Comparison of ENCODE assay signal across 21 cellular contexts in the genomic region with DNA sequence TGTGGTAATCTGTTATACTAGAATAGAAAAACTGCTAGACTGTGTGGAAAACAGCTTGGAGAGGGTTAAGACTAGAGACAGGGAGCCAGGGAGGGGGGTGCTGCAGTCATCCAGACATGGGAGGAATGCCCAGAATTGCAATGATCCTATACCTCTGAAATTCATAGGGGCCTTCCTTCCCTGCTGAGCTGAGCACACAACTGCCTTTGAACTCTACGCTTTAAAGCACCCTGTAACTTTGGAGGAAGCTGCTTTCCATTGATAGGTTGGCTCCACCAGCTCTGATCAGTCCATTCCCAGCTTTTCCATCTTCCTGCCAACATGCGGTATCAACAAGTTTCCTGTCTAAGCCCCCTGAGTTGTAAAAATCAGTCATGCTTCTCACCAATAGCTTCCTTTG.
"Had no signal": no experiment of that assay in that cellular context is flagged by ENCODE, and none has a peak within 500 bp of the region (broad histone marks: within the 10 kb centered on the region; RNA-seq: fewer than 3 reads in every experiment).

No MANE protein-coding gene starts in this region.

- ATAC-seq: activated CD8-positive, alpha-beta T cell treated with anti-CD3 and anti-CD28 coated beads, Interleukin-2, amount 10 ng/mL, durations not matched to agents 7 days and 5 days; activated T-cell treated with anti-CD3 and anti-CD28 coated beads, Interleukin-2, amount 50 U/mL, for 4 hours; gastroesophageal sphincter; left ventricle myocardium superior; naive thymus-derived CD8-positive, alpha-beta T cell; pancreas; sciatic nerve; stimulated activated memory B cell treated with anti-CD40 and anti-IgM and Interleukin-4, amounts not matched to agents 10 μg/mL and 1 μg/mL and 100 μg/mL, for 72 hours; upper lobe of right lung had no signal

- DNase-seq: activated CD4-positive, alpha-beta T cell treated with anti-CD3 and anti-CD28 coated beads, Interleukin-2, amount 10 ng/mL, durations not matched to agents 7 days and 5 days; activated CD8-positive, alpha-beta T cell treated with anti-CD3 and anti-CD28 coated beads, Interleukin-2, amount 10 ng/mL, durations not matched to agents 7 days and 5 days; activated naive CD4-positive, alpha-beta T cell treated with anti-CD3 and anti-CD28 coated beads for 36 hours; activated T-cell treated with anti-CD3 and anti-CD28 coated beads, Interleukin-2, amount 50 U/mL, for 4 hours; anterior cingulate cortex; cortex of kidney; left ventricle myocardium superior; naive thymus-derived CD8-positive, alpha-beta T cell; pancreas; stimulated activated CD4-positive, alpha-beta T cell treated with anti-CD3 and anti-CD28 coated beads, Interleukin-4, amount 100 ng/mL, for 4 hours; T-helper 1 cell; T-helper 9 cell; testis; upper lobe of right lung had no signal

- H3K27me3 Mint-ChIP-seq: activated CD4-positive, alpha-beta T cell treated with anti-CD3 and anti-CD28 coated beads, Interleukin-2, amount 10 ng/mL, durations not matched to agents 7 days and 5 days; central memory CD8-positive, alpha-beta T cell; memory B cell; naive thymus-derived CD8-positive, alpha-beta T cell; stimulated activated memory B cell treated with anti-CD40 and anti-IgM and Interleukin-4, amounts not matched to agents 10 μg/mL and 1 μg/mL and 100 μg/mL, for 72 hours had no signal

- H3K4me1 Mint-ChIP-seq: central memory CD8-positive, alpha-beta T cell had no signal

- H3K27me3 ChIP-seq: esophagus muscularis mucosa, gastroesophageal sphincter, neutrophil, pancreas, testis, upper lobe of right lung had no signal

- H3K4me3 ChIP-seq: esophagus muscularis mucosa, gastroesophageal sphincter, pancreas, testis, upper lobe of right lung had no signal

- H3K36me3 Mint-ChIP-seq: memory B cell; naive thymus-derived CD8-positive, alpha-beta T cell; stimulated activated memory B cell treated with anti-CD40 and anti-IgM and Interleukin-4, amounts not matched to agents 10 μg/mL and 1 μg/mL and 100 μg/mL, for 72 hours had no signal

- H3K27ac ChIP-seq: esophagus muscularis mucosa, gastroesophageal sphincter, neutrophil, pancreas, testis, upper lobe of right lung had no signal

- H3K27ac Mint-ChIP-seq: activated CD4-positive, alpha-beta T cell treated with anti-CD3 and anti-CD28 coated beads, Interleukin-2, amount 10 ng/mL, durations not matched to agents 7 days and 5 days; activated CD8-positive, alpha-beta T cell treated with anti-CD3 and anti-CD28 coated beads, Interleukin-2, amount 10 ng/mL, durations not matched to agents 7 days and 5 days; activated naive CD4-positive, alpha-beta T cell treated with anti-CD3 and anti-CD28 coated beads for 36 hours; memory B cell; naive thymus-derived CD8-positive, alpha-beta T cell; stimulated activated memory B cell treated with anti-CD40 and anti-IgM and Interleukin-4, amounts not matched to agents 10 μg/mL and 1 μg/mL and 100 μg/mL, for 72 hours had no signal

- H3K4me3 Mint-ChIP-seq: activated CD4-positive, alpha-beta T cell treated with anti-CD3 and anti-CD28 coated beads, Interleukin-2, amount 10 ng/mL, durations not matched to agents 7 days and 5 days; activated CD8-positive, alpha-beta T cell treated with anti-CD3 and anti-CD28 coated beads, Interleukin-2, amount 10 ng/mL, durations not matched to agents 7 days and 5 days; activated naive CD4-positive, alpha-beta T cell treated with anti-CD3 and anti-CD28 coated beads for 36 hours; activated T-cell treated with anti-CD3 and anti-CD28 coated beads, Interleukin-2, amount 50 U/mL, for 4 hours; central memory CD8-positive, alpha-beta T cell; memory B cell; naive thymus-derived CD8-positive, alpha-beta T cell; stimulated activated memory B cell treated with anti-CD40 and anti-IgM and Interleukin-4, amounts not matched to agents 10 μg/mL and 1 μg/mL and 100 μg/mL, for 72 hours had no signal

- H3K36me3 ChIP-seq: esophagus muscularis mucosa, gastroesophageal sphincter, neutrophil, pancreas, upper lobe of right lung had no signal

- H3K9me3 Mint-ChIP-seq: activated CD4-positive, alpha-beta T cell treated with anti-CD3 and anti-CD28 coated beads, Interleukin-2, amount 10 ng/mL, durations not matched to agents 7 days and 5 days; activated naive CD4-positive, alpha-beta T cell treated with anti-CD3 and anti-CD28 coated beads for 36 hours; activated T-cell treated with anti-CD3 and anti-CD28 coated beads, Interleukin-2, amount 50 U/mL, for 4 hours; central memory CD8-positive, alpha-beta T cell; memory B cell; naive thymus-derived CD8-positive, alpha-beta T cell; stimulated activated memory B cell treated with anti-CD40 and anti-IgM and Interleukin-4, amounts not matched to agents 10 μg/mL and 1 μg/mL and 100 μg/mL, for 72 hours had no signal

- H3K9me3 ChIP-seq: esophagus muscularis mucosa, gastroesophageal sphincter, neutrophil, pancreas, testis, upper lobe of right lung had no signal
